ENCODE assay signal across 13 cellular contexts in genomic region chr1:248843687-248844086, GRCh38.
"Had no signal": no experiment of that assay in that cellular context is flagged by ENCODE, and none has a peak within 500 bp of the region (broad histone marks: within the 10 kb centered on the region; RNA-seq: fewer than 3 reads in every experiment).

No MANE protein-coding gene starts in this region.

- DNase-seq: effector CD4-positive, alpha-beta T cell; left colon; natural killer cell; ovary; right lobe of liver; stimulated activated CD4-positive, alpha-beta T cell treated with anti-CD3 and anti-CD28 coated beads, Interleukin-12 subunit alpha, Interleukin-12 subunit beta, amount 100 ng/mL, for 4 hours; stimulated activated naive CD4-positive, alpha-beta T cell; stomach; substantia nigra; trophoblast cell had no signal

- H3K36me3 ChIP-seq: ovary had no signal

- ATAC-seq: left colon, natural killer cell, right lobe of liver had no signal

- H3K4me3 ChIP-seq: coronary artery, ovary, right lobe of liver, stomach, thoracic aorta had no signal

- H3K27me3 ChIP-seq: ovary, right lobe of liver, stomach had no signal

- H3K27ac ChIP-seq: ovary, right lobe of liver had no signal

- FAIRE-seq: endothelial cell of umbilical vein had no signal

- H3K9me3 ChIP-seq: ovary, right lobe of liver, stomach, thoracic aorta had no signal
